In the genomic region with DNA sequence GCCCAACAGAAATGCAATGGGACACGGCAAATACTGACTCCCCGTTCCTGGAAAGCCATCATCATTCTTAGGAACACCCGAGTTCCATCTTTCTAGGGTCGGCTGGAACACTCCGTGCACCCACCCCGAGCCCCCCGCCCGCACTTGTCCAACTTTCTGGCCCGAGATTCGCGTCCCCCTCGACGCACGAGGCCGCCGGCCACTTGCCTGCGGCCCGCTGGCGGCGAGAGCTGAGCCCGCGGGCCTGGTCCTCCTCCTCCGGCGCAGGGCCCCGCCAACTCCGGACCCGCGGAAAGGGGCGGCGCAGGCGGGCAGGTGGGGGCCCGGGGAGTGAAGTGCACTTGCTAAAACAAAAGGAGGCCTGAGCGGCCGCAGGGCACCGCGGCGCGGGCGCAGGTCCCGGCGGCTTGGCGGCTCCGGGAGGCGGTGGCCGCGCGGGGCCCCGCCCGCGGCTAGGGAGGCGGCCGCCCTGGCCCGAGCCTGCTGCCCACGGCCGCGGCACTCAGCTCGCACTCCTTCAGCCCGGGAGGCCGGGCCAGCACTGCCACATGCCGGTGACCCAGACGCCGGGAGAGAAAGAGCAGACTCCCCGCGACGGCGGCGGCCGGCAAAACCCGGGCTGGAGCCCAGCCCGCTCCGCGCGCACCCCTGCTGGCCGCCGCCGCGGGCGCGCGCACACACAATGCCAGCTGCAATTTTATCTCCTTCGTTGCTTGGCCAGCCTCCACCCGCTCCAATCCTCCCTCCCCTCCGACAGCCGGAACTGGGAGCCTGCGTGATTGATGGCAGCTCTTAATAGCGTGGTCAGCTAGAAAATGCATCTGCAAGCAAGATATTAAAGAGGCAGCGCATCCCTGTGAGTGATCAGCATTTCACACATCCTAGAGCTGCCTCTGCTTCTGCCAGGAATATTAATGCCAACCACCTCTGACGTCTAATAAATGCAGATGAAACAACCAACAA, we compare ENCODE assay signal across 1 cellular context.
TF ChIP-seq lines count a peak whose summit lies in the region.

No MANE protein-coding gene starts in this region.

TF ChIP-seq in K562, 482 proteins besides CTCF, POLR2A, EP300 and RAD21 (continued from another document):
- TF ChIP-seq, protein P1, sequence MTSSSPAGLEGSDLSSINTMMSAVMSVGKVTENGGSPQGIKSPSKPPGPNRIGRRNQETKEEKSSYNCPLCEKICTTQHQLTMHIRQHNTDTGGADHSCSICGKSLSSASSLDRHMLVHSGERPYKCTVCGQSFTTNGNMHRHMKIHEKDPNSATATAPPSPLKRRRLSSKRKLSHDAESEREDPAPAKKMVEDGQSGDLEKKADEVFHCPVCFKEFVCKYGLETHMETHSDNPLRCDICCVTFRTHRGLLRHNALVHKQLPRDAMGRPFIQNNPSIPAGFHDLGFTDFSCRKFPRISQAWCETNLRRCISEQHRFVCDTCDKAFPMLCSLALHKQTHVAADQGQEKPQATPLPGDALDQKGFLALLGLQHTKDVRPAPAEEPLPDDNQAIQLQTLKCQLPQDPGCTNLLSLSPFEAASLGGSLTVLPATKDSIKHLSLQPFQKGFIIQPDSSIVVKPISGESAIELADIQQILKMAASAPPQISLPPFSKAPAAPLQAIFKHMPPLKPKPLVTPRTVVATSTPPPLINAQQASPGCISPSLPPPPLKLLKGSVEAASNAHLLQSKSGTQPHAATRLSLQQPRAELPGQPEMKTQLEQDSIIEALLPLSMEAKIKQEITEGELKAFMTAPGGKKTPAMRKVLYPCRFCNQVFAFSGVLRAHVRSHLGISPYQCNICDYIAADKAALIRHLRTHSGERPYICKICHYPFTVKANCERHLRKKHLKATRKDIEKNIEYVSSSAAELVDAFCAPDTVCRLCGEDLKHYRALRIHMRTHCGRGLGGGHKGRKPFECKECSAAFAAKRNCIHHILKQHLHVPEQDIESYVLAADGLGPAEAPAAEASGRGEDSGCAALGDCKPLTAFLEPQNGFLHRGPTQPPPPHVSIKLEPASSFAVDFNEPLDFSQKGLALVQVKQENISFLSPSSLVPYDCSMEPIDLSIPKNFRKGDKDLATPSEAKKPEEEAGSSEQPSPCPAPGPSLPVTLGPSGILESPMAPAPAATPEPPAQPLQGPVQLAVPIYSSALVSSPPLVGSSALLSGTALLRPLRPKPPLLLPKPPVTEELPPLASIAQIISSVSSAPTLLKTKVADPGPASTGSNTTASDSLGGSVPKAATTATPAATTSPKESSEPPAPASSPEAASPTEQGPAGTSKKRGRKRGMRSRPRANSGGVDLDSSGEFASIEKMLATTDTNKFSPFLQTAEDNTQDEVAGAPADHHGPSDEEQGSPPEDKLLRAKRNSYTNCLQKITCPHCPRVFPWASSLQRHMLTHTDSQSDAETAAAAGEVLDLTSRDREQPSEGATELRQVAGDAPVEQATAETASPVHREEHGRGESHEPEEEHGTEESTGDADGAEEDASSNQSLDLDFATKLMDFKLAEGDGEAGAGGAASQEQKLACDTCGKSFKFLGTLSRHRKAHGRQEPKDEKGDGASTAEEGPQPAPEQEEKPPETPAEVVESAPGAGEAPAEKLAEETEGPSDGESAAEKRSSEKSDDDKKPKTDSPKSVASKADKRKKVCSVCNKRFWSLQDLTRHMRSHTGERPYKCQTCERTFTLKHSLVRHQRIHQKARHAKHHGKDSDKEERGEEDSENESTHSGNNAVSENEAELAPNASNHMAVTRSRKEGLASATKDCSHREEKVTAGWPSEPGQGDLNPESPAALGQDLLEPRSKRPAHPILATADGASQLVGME (CRISPR knock-in tag; IDR thresholded peaks at IDR 0.05), result peak; percentile 52; the same call in 1 of the 2 replicates
- no peak for TF ChIP-seq MEF2A (IDR thresholded peaks at IDR 0.05; ENCODE audit: control insufficient read depth, low read depth, low read length)
- peak; percentile 98 for TF ChIP-seq GATAD2B (IDR thresholded peaks at IDR 0.05; ENCODE audit: borderline replicate concordance)
- peak; percentile 54; the same call in 1 of the 2 replicates for TF ChIP-seq ZSCAN29 (IDR thresholded peaks at IDR 0.05)
- peak; percentile 95 for TF ChIP-seq CXXC5 (CRISPR knock-in tag; IDR thresholded peaks at IDR 0.05)
- TF ChIP-seq, protein P2, sequence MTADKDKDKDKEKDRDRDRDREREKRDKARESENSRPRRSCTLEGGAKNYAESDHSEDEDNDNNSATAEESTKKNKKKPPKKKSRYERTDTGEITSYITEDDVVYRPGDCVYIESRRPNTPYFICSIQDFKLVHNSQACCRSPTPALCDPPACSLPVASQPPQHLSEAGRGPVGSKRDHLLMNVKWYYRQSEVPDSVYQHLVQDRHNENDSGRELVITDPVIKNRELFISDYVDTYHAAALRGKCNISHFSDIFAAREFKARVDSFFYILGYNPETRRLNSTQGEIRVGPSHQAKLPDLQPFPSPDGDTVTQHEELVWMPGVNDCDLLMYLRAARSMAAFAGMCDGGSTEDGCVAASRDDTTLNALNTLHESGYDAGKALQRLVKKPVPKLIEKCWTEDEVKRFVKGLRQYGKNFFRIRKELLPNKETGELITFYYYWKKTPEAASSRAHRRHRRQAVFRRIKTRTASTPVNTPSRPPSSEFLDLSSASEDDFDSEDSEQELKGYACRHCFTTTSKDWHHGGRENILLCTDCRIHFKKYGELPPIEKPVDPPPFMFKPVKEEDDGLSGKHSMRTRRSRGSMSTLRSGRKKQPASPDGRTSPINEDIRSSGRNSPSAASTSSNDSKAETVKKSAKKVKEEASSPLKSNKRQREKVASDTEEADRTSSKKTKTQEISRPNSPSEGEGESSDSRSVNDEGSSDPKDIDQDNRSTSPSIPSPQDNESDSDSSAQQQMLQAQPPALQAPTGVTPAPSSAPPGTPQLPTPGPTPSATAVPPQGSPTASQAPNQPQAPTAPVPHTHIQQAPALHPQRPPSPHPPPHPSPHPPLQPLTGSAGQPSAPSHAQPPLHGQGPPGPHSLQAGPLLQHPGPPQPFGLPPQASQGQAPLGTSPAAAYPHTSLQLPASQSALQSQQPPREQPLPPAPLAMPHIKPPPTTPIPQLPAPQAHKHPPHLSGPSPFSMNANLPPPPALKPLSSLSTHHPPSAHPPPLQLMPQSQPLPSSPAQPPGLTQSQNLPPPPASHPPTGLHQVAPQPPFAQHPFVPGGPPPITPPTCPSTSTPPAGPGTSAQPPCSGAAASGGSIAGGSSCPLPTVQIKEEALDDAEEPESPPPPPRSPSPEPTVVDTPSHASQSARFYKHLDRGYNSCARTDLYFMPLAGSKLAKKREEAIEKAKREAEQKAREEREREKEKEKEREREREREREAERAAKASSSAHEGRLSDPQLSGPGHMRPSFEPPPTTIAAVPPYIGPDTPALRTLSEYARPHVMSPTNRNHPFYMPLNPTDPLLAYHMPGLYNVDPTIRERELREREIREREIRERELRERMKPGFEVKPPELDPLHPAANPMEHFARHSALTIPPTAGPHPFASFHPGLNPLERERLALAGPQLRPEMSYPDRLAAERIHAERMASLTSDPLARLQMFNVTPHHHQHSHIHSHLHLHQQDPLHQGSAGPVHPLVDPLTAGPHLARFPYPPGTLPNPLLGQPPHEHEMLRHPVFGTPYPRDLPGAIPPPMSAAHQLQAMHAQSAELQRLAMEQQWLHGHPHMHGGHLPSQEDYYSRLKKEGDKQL (CRISPR knock-in tag; IDR thresholded peaks at IDR 0.05; ENCODE audit: borderline replicate concordance), result 0 out of 2 replicates have a peak, but pooled peaks have one; percentile 83
- TF ChIP-seq NONO (IDR thresholded peaks at IDR 0.05; ENCODE audit: low read depth in 2 of 2, low read length in 1 of 2), result peak; percentile 28 to 92; a peak in 2 of 4 replicates
- TF ChIP-seq CHD4 (IDR thresholded peaks at IDR 0.05; ENCODE audit: insufficient read depth, insufficient replicate concordance, low read depth, low read length, poor library complexity, severe bottlenecking), result no peak
- TF ChIP-seq ZFX (CRISPR knock-in tag; IDR thresholded peaks at IDR 0.05), result peak; percentile 88
- TF ChIP-seq, protein P3, sequence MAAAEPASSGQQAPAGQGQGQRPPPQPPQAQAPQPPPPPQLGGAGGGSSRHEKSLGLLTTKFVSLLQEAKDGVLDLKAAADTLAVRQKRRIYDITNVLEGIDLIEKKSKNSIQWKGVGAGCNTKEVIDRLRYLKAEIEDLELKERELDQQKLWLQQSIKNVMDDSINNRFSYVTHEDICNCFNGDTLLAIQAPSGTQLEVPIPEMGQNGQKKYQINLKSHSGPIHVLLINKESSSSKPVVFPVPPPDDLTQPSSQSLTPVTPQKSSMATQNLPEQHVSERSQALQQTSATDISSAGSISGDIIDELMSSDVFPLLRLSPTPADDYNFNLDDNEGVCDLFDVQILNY (CRISPR knock-in tag; IDR thresholded peaks at IDR 0.05), result no peak
- no peak for TF ChIP-seq EHMT2 (IDR thresholded peaks at IDR 0.05)
- TF ChIP-seq NR2C1 (IDR thresholded peaks at IDR 0.05), result no peak
- no peak for TF ChIP-seq NR2C1 (tag; IDR thresholded peaks at IDR 0.05)
- TF ChIP-seq, protein P4, sequence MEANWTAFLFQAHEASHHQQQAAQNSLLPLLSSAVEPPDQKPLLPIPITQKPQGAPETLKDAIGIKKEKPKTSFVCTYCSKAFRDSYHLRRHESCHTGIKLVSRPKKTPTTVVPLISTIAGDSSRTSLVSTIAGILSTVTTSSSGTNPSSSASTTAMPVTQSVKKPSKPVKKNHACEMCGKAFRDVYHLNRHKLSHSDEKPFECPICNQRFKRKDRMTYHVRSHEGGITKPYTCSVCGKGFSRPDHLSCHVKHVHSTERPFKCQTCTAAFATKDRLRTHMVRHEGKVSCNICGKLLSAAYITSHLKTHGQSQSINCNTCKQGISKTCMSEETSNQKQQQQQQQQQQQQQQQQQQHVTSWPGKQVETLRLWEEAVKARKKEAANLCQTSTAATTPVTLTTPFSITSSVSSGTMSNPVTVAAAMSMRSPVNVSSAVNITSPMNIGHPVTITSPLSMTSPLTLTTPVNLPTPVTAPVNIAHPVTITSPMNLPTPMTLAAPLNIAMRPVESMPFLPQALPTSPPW (CRISPR knock-in tag; IDR thresholded peaks at IDR 0.05), result peak; percentile 91
- TF ChIP-seq, protein P5, sequence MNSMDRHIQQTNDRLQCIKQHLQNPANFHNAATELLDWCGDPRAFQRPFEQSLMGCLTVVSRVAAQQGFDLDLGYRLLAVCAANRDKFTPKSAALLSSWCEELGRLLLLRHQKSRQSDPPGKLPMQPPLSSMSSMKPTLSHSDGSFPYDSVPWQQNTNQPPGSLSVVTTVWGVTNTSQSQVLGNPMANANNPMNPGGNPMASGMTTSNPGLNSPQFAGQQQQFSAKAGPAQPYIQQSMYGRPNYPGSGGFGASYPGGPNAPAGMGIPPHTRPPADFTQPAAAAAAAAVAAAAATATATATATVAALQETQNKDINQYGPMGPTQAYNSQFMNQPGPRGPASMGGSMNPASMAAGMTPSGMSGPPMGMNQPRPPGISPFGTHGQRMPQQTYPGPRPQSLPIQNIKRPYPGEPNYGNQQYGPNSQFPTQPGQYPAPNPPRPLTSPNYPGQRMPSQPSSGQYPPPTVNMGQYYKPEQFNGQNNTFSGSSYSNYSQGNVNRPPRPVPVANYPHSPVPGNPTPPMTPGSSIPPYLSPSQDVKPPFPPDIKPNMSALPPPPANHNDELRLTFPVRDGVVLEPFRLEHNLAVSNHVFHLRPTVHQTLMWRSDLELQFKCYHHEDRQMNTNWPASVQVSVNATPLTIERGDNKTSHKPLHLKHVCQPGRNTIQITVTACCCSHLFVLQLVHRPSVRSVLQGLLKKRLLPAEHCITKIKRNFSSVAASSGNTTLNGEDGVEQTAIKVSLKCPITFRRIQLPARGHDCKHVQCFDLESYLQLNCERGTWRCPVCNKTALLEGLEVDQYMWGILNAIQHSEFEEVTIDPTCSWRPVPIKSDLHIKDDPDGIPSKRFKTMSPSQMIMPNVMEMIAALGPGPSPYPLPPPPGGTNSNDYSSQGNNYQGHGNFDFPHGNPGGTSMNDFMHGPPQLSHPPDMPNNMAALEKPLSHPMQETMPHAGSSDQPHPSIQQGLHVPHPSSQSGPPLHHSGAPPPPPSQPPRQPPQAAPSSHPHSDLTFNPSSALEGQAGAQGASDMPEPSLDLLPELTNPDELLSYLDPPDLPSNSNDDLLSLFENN (IDR thresholded peaks at IDR 0.05; ENCODE audit: low read depth in 2 of 2, low read length in 2 of 2), result peak in 1 of 2 experiments; percentile 72; a peak in 1 of 4 replicates
- TF ChIP-seq, protein P6, sequence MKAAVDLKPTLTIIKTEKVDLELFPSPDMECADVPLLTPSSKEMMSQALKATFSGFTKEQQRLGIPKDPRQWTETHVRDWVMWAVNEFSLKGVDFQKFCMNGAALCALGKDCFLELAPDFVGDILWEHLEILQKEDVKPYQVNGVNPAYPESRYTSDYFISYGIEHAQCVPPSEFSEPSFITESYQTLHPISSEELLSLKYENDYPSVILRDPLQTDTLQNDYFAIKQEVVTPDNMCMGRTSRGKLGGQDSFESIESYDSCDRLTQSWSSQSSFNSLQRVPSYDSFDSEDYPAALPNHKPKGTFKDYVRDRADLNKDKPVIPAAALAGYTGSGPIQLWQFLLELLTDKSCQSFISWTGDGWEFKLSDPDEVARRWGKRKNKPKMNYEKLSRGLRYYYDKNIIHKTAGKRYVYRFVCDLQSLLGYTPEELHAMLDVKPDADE (conservative IDR thresholded peaks at IDR 0.05; ENCODE audit: control insufficient read depth, low read depth, low read length), result peak; percentile 93
- peak; percentile 56; the same call in 1 of the 2 replicates for TF ChIP-seq GTF2E2 (tag; IDR thresholded peaks at IDR 0.05)
- TF ChIP-seq, protein P7, sequence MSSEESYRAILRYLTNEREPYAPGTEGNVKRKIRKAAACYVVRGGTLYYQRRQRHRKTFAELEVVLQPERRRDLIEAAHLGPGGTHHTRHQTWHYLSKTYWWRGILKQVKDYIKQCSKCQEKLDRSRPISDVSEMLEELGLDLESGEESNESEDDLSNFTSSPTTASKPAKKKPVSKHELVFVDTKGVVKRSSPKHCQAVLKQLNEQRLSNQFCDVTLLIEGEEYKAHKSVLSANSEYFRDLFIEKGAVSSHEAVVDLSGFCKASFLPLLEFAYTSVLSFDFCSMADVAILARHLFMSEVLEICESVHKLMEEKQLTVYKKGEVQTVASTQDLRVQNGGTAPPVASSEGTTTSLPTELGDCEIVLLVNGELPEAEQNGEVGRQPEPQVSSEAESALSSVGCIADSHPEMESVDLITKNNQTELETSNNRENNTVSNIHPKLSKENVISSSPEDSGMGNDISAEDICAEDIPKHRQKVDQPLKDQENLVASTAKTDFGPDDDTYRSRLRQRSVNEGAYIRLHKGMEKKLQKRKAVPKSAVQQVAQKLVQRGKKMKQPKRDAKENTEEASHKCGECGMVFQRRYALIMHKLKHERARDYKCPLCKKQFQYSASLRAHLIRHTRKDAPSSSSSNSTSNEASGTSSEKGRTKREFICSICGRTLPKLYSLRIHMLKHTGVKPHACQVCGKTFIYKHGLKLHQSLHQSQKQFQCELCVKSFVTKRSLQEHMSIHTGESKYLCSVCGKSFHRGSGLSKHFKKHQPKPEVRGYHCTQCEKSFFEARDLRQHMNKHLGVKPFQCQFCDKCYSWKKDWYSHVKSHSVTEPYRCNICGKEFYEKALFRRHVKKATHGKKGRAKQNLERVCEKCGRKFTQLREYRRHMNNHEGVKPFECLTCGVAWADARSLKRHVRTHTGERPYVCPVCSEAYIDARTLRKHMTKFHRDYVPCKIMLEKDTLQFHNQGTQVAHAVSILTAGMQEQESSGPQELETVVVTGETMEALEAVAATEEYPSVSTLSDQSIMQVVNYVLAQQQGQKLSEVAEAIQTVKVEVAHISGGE (CRISPR knock-in tag; IDR thresholded peaks at IDR 0.05), result peak in 1 of 3 experiments; percentile 80; a peak in 2 of 6 replicates
- TF ChIP-seq GTF2F1 (IDR thresholded peaks at IDR 0.05; ENCODE audit: low read depth, low read length), result 0 out of 2 replicates have a peak, but pooled peaks have one; percentile 29
